21 cellular contexts compared by ENCODE assay signal in genomic region chr6:34837500-34837899, GRCh38.
"Had no signal": no experiment of that assay in that cellular context is flagged by ENCODE, and none has a peak within 500 bp of the region (broad histone marks: within the 10 kb centered on the region; RNA-seq: fewer than 3 reads in every experiment).

No MANE protein-coding gene starts in this region.

- H3K9me3 ChIP-seq: MG63, SK-N-SH had no signal

- H3K9ac ChIP-seq: SK-N-SH had no signal

- DNase-seq: Karpas-422, KG1, MG63, NCI-H1092, NCI-H1105 treated with DMSO at 0.1 percent for 48 hours, NCI-H1417 treated with DMSO at 0.1 percent for 48 hours, NCI-H146, NCI-H1694 treated with DMSO at 0.1 percent for 48 hours, NCI-H1930, NCI-H2081 treated with DMSO at 0.1 percent for 48 hours, NCI-H2171, NCI-H226, NCI-H446, NCI-H510A, NCI-H524 treated with DMSO at 0.1 percent for 48 hours, NCI-H69, NCI-H774, RPMI8226, SHP77, SK-N-SH had no signal

- H3K27me3 ChIP-seq: MG63 had no signal

- H3K4me2 ChIP-seq: SK-N-SH had no signal

- FAIRE-seq: RCC 7860 had no signal

- H3K4me3 ChIP-seq: MG63 had no signal
